9 cellular contexts compared by ENCODE assay signal in genomic region chr12:19739195-19739776, GRCh38.
A peak's percentile ranks its signal among the peaks of the same experiment; 100 is the strongest.
DNase-seq lines count a peak whose midpoint lies in the region; ATAC-seq and TF ChIP-seq lines count a peak whose summit lies in the region.
"Had no signal": no experiment of that assay in that cellular context is flagged by ENCODE, and none has a peak within 500 bp of the region (broad histone marks: within the 10 kb centered on the region; RNA-seq: fewer than 3 reads in every experiment).

No MANE protein-coding gene starts in this region.

- H3K36me3 ChIP-seq in upper lobe of right lung, result no peaks in the 10 kb centered on the region
- H3K36me3 ChIP-seq: BLaER1 had no signal

- H3K4me3 ChIP-seq in upper lobe of right lung, result no peak overlapping the region
- H3K4me3 ChIP-seq: BLaER1 had no signal

- no peaks in the 10 kb centered on the region for H3K4me1 ChIP-seq in upper lobe of right lung

- DNase-seq in DMS79 treated with DMSO at 0.1 percent for 48 hours (lab: John Stamatoyannopoulos, UW) (peak; percentile 15), DMS79 (lab: John Stamatoyannopoulos, UW) (no peak), NOMO-1 (lab: John Stamatoyannopoulos, UW; ENCODE audit: unreplicated experiment in 2 of 2) (peak; percentile 18 to 44), left kidney (ENCODE audit: low read depth, low spot score) (peak; percentile 84), upper lobe of right lung (no peak)
- peak; percentile 9 for DNase-seq in central memory CD4-positive, alpha-beta T cell
- no peak for DNase-seq in activated T-helper 1 cell treated with anti-CD3 and anti-CD28 coated beads, Interleukin-12 subunit alpha, Interleukin-12 subunit beta, Interleukin-2, Interleukin-4 antibody, amounts not matched to agents 30 ng/mL and 10 ng/mL and 1 ng/mL, durations not matched to agents 14 hours and 24 hours and 36 hours (ENCODE audit: low spot score)

- no peak overlapping the region for H3K27ac ChIP-seq in upper lobe of right lung
- H3K27ac ChIP-seq: BLaER1 had no signal

- H3K4me3 Mint-ChIP-seq in activated T-helper 1 cell treated with anti-CD3 and anti-CD28 coated beads, Interleukin-12 subunit alpha, Interleukin-12 subunit beta, Interleukin-2, Interleukin-4 antibody, amounts not matched to agents 30 ng/mL and 10 ng/mL and 1 ng/mL, durations not matched to agents 14 hours and 24 hours and 36 hours, result no peak overlapping the region

- intact Hi-C loops in upper lobe of right lung (cut with DNase I), result no loop called here
- intact Hi-C loops in activated T-helper 1 cell treated with anti-CD3 and anti-CD28 coated beads, Interleukin-12 subunit alpha, Interleukin-12 subunit beta, Interleukin-2, Interleukin-4 antibody, amounts not matched to agents 30 ng/mL and 10 ng/mL and 1 ng/mL, durations not matched to agents 14 hours and 24 hours and 36 hours (cut with micrococcal nuclease), result loop anchor here (2.0 kb wide), 2 partner anchors 166 to 638 kb away; no protein-coding TSS in a partner anchor

- no peaks in the 10 kb centered on the region for H3K4me1 Mint-ChIP-seq in activated T-helper 1 cell treated with anti-CD3 and anti-CD28 coated beads, Interleukin-12 subunit alpha, Interleukin-12 subunit beta, Interleukin-2, Interleukin-4 antibody, amounts not matched to agents 30 ng/mL and 10 ng/mL and 1 ng/mL, durations not matched to agents 14 hours and 24 hours and 36 hours (ENCODE audit: low read depth)

- TF ChIP-seq CTCF in upper lobe of right lung (IDR thresholded peaks at IDR 0.05), result peak; percentile 69

- H3K9me3 ChIP-seq in upper lobe of right lung, result no peaks in the 10 kb centered on the region
- H3K9me3 ChIP-seq: BLaER1 had no signal

- no peaks in the 10 kb centered on the region for H3K36me3 Mint-ChIP-seq in activated T-helper 1 cell treated with anti-CD3 and anti-CD28 coated beads, Interleukin-12 subunit alpha, Interleukin-12 subunit beta, Interleukin-2, Interleukin-4 antibody, amounts not matched to agents 30 ng/mL and 10 ng/mL and 1 ng/mL, durations not matched to agents 14 hours and 24 hours and 36 hours (ENCODE audit: low read depth)

- peaks cover 18% of the 10 kb centered on the region for H3K27me3 Mint-ChIP-seq in activated T-helper 1 cell treated with anti-CD3 and anti-CD28 coated beads, Interleukin-12 subunit alpha, Interleukin-12 subunit beta, Interleukin-2, Interleukin-4 antibody, amounts not matched to agents 30 ng/mL and 10 ng/mL and 1 ng/mL, durations not matched to agents 14 hours and 24 hours and 36 hours (ENCODE audit: insufficient read depth)

- no peak overlapping the region for H3K27ac Mint-ChIP-seq in activated T-helper 1 cell treated with anti-CD3 and anti-CD28 coated beads, Interleukin-12 subunit alpha, Interleukin-12 subunit beta, Interleukin-2, Interleukin-4 antibody, amounts not matched to agents 30 ng/mL and 10 ng/mL and 1 ng/mL, durations not matched to agents 14 hours and 24 hours and 36 hours

- H3K27me3 ChIP-seq in upper lobe of right lung, result no peaks in the 10 kb centered on the region
- H3K27me3 ChIP-seq: BLaER1 had no signal

- peak; percentile 48 for ATAC-seq in HG02642 (IDR thresholded peaks at IDR 0.05; ENCODE audit: poor library complexity, unreplicated experiment)
- ATAC-seq in upper lobe of right lung, result peak; percentile 60

- no peaks in the 10 kb centered on the region for H3K9me3 Mint-ChIP-seq in activated T-helper 1 cell treated with anti-CD3 and anti-CD28 coated beads, Interleukin-12 subunit alpha, Interleukin-12 subunit beta, Interleukin-2, Interleukin-4 antibody, amounts not matched to agents 30 ng/mL and 10 ng/mL and 1 ng/mL, durations not matched to agents 14 hours and 24 hours and 36 hours

Comparison
In these comparisons a context has a peak if more than half of its experiments do, and no peak if none do; other contexts are left out.
1. DNase-seq: peak in DMS79 treated with DMSO at 0.1 percent for 48 hours (single experiment), NOMO-1 (2 of 2), central memory CD4-positive, alpha-beta T cell (single experiment) and left kidney (single experiment); none in DMS79 (single experiment), upper lobe of right lung (single experiment) and activated T-helper 1 cell treated with anti-CD3 and anti-CD28 coated beads, Interleukin-12 subunit alpha, Interleukin-12 subunit beta, Interleukin-2, Interleukin-4 antibody, amounts not matched to agents 30 ng/mL and 10 ng/mL and 1 ng/mL, durations not matched to agents 14 hours and 24 hours and 36 hours (single experiment).